Comparison of ENCODE assay signal across 1 cellular context in the genomic region with DNA sequence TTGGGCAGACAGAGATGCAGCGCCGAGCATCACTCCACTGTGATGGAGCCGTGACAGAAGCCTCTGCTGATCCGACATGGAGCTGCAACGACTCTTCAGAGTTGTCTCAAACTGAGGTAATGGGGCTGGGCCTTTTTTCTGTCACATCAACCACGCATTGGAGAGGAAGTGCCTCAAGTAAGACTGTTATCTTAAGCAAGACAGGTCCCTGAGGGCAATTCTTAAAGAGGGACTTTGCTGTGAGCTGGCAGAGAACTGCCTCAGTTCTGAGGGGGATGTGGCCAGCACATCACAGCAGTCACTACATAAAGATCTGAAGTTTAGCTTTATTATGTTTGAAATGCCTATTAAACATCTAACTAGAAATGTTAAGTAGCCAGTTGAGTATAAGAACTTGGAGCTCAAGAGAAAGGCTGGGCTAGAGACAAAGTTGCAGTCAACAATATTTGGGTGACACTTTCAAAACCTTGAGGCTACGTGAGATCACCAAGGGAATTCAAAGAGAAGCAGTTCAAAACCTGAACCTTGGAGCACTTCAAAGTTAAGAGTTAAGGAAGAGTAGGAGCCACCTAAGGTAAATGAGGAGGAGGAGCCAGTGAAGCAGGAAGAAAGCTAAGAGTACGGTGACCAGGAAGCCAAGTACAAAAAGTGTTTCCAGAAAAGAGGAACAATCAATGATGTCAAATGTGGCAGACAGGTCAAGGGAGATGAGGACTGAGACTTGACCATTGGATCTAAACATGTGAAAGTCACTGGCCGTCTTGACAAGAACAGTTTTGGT.
A peak's percentile ranks its signal among the peaks of the same experiment; 100 is the strongest.
TF ChIP-seq lines count a peak whose summit lies in the region.

No MANE protein-coding gene starts in this region.

TF ChIP-seq in K562, 482 proteins besides CTCF, POLR2A, EP300 and RAD21:
- TF ChIP-seq ZNF407 (IDR thresholded peaks at IDR 0.05; ENCODE audit: low read depth) (no peak), SPI1 (IDR thresholded peaks at IDR 0.05; ENCODE audit: borderline replicate concordance, low read depth, low read length) (peak; percentile 60; the same call in 1 of the 2 replicates)
